ENCODE assay signal across 21 cellular contexts in the genomic region with DNA sequence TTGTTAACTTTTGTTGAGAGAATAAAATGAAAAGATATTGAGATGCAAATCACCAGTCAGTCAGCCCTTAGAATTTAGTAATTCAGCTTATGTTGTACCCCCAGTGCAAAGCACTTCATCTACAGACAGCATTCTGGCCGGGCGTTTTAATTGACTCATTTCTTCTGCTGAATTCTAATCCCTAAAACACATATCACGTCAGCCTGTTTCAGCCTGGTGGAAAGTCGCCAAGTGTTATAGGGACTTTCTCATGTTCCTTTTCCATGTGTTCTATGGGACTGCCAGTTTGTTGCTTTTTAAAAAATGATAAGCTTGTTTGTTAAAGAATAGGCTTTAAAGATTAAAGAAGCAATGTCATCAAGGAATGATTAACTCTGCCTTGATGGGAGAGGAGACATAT.
A peak's percentile ranks its signal among the peaks of the same experiment; 100 is the strongest.
DNase-seq lines count a peak whose midpoint lies in the region; ATAC-seq, FAIRE-seq and TF ChIP-seq lines count a peak whose summit lies in the region.
"Had no signal": no experiment of that assay in that cellular context is flagged by ENCODE, and none has a peak within 500 bp of the region (broad histone marks: within the 10 kb centered on the region; RNA-seq: fewer than 3 reads in every experiment).

No MANE protein-coding gene starts in this region.

- intact Hi-C loops in A673 (cut with micrococcal nuclease; ENCODE audit: unreplicated experiment), result no loop called here
- intact Hi-C loops in MCF 10A (cut with micrococcal nuclease), result no loop called here

- no peak for TF ChIP-seq CTCF in A673 (conservative IDR thresholded peaks at IDR 0.05; ENCODE audit: low read depth, low read length)
- no peak for TF ChIP-seq CTCF in D721Med (IDR thresholded peaks at IDR 0.05; ENCODE audit: insufficient read depth, missing control alignments)
- no peak for TF ChIP-seq CTCF in brain (conservative IDR thresholded peaks at IDR 0.05)
- TF ChIP-seq CTCF in MCF 10A (IDR thresholded peaks at IDR 0.05; ENCODE audit: unreplicated experiment), result no peak

- peaks cover 14% of the 10 kb centered on the region for H3K36me3 Mint-ChIP-seq in brain
- H3K36me3 Mint-ChIP-seq in MCF 10A (ENCODE audit: insufficient read depth, unreplicated experiment), result no peaks in the 10 kb centered on the region
- H3K36me3 Mint-ChIP-seq: CD4-positive, CD25-positive, alpha-beta regulatory T cell; T-cell had no signal

- H3K9me3 Mint-ChIP-seq in brain (peaks cover 4 to 29% (median 7%) of the 10 kb centered on the region in 5 experiments), MCF 10A (ENCODE audit: unreplicated experiment) (no peaks in the 10 kb centered on the region)

- no peaks in the 10 kb centered on the region for H3K36me3 ChIP-seq in A673 (ENCODE audit: insufficient read depth, low read length, poor library complexity, severe bottlenecking)

- CTCF ChIA-PET in A673 (lab: Charles Lee), result no interaction called here
- CTCF ChIA-PET in MCF 10A (lab: Yijun Ruan, JAX), result no interaction called here

- H3K27ac Mint-ChIP-seq in brain, result peak overlapping the region in 4 of 5 experiments; percentile 32 to 94 (median 63)
- no peak overlapping the region for H3K27ac Mint-ChIP-seq in MCF 10A (ENCODE audit: low read depth, unreplicated experiment)
- H3K27ac Mint-ChIP-seq: B cell; CD4-positive, CD25-positive, alpha-beta regulatory T cell; H9; T-cell had no signal

- H3K27ac ChIP-seq in A673 (ENCODE audit: low read depth, low read length, poor library complexity, severe bottlenecking), result no peak overlapping the region

- FAIRE-seq in D721Med (lab: Jason Lieb, UNC), result peak; percentile 86
- FAIRE-seq: GM12878 had no signal

- no peaks in the 10 kb centered on the region for H3K9me3 ChIP-seq in A673 (ENCODE audit: low read depth, low read length, poor library complexity, severe bottlenecking)
- H3K9me3 ChIP-seq: Caco-2, SK-N-SH had no signal

- POLR2A ChIA-PET in A673 (lab: Charles Lee; ENCODE audit: low non-redundant PET), result no interaction called here
- POLR2A ChIA-PET in MCF 10A (lab: Yijun Ruan, JAX), result no interaction called here

- ATAC-seq in GM18511 (IDR thresholded peaks at IDR 0.05; ENCODE audit: unreplicated experiment), result no peak
- ATAC-seq: GM12878, Panc1, Right ventricle myocardium inferior, T-cell had no signal

- no TSS peak for BruUV-seq in A673 (replicated peaks; lab: Mats Ljungman, UMichigan)
- BruUV-seq in MCF 10A (replicated peaks; lab: Mats Ljungman, UMichigan), result no TSS peak

- H3K4me3 Mint-ChIP-seq in brain (peak overlapping the region in 1 of 5 experiments; percentile 51), MCF 10A (ENCODE audit: unreplicated experiment) (no peak overlapping the region)
- H3K4me3 Mint-ChIP-seq: B cell; CD4-positive, CD25-positive, alpha-beta regulatory T cell; H9; T-cell had no signal

- no peaks in the 10 kb centered on the region for H3K4me1 ChIP-seq in A673 (ENCODE audit: insufficient read depth, low read length, poor library complexity, severe bottlenecking)
- H3K4me1 ChIP-seq: Caco-2 had no signal

- no peak overlapping the region for H3K4me3 ChIP-seq in A673 (ENCODE audit: low read depth, low read length, poor library complexity, severe bottlenecking)
- H3K4me3 ChIP-seq: GM12878 had no signal

- H3K27me3 Mint-ChIP-seq in brain (peaks cover 5% of the 10 kb centered on the region), MCF 10A (ENCODE audit: insufficient read depth, unreplicated experiment) (no peaks in the 10 kb centered on the region)
- H3K27me3 Mint-ChIP-seq: CD4-positive, CD25-positive, alpha-beta regulatory T cell had no signal

- peaks cover 16% of the 10 kb centered on the region for H3K4me1 Mint-ChIP-seq in brain
- no peaks in the 10 kb centered on the region for H3K4me1 Mint-ChIP-seq in MCF 10A (ENCODE audit: insufficient read depth, unreplicated experiment)
- H3K4me1 Mint-ChIP-seq: B cell; CD4-positive, CD25-positive, alpha-beta regulatory T cell; T-cell had no signal

- no peaks in the 10 kb centered on the region for H3K27me3 ChIP-seq in A673 (replicated peaks; ENCODE audit: insufficient read depth, low read depth, low read length, poor library complexity)

- peak; percentile 52 for DNase-seq in A673 (ENCODE audit: low spot score)
- no peak for DNase-seq in D721Med (ENCODE audit: insufficient read length, low spot score)
- DNase-seq in NCI-H187 treated with DMSO at 0.1 percent for 48 hours (lab: John Stamatoyannopoulos, UW), result peak; percentile 33
- DNase-seq in MCF 10A (ENCODE audit: unreplicated experiment), result no peak
- no peak for DNase-seq in NCI-H446 treated with DMSO at 0.1 percent for 48 hours (lab: John Stamatoyannopoulos, UW)
- DNase-seq: Caco-2; CD4-positive, CD25-positive, alpha-beta regulatory T cell; DND-41; GDM1; H9; MM.1S; NCI-H2081 treated with DMSO at 0.1 percent for 48 hours; SK-N-SH; T-cell; T1000 had no signal

Comparison
In these comparisons a context has a peak if more than half of its experiments do, and no peak if none do; other contexts are left out.
1. DNase-seq: peak in A673 (single experiment) and NCI-H187 treated with DMSO at 0.1 percent for 48 hours (single experiment); none in D721Med (single experiment), MCF 10A (single experiment) and NCI-H446 treated with DMSO at 0.1 percent for 48 hours (single experiment).